8 cellular contexts compared by ENCODE assay signal in genomic region chr19:8361921-8362793, GRCh38. TPM values are rescaled to one million over a fixed set of nuclear protein-coding genes. Genes with fewer than 3 reads are reported as not detected.
A peak's percentile ranks its signal among the peaks of the same experiment; 100 is the strongest.
DNase-seq lines count a peak whose midpoint lies in the region; ATAC-seq and TF ChIP-seq lines count a peak whose summit lies in the region.

No MANE protein-coding gene starts in this region.

- ATAC-seq in lower lobe of right lung (peak; percentile 90 to 91), GM18909 (IDR thresholded peaks at IDR 0.05; ENCODE audit: poor library complexity, unreplicated experiment) (no peak)

- H3K27me3 ChIP-seq in PC-9 (ENCODE audit: insufficient read depth, low read depth) = no peaks in the 10 kb centered on the region
- peaks cover 6% of the 10 kb centered on the region for H3K27me3 ChIP-seq in lower lobe of right lung (ENCODE audit: low read depth)
- no peaks in the 10 kb centered on the region for H3K27me3 ChIP-seq in tibial nerve
- peaks cover 9% of the 10 kb centered on the region for H3K27me3 ChIP-seq in effector memory CD4-positive, alpha-beta T cell (replicated peaks; ENCODE audit: control insufficient read depth, insufficient read depth, low read length, poor library complexity, severe bottlenecking)

- no peak overlapping the region for H3K4me3 ChIP-seq in PC-9
- peak overlapping the region; percentile 83 for H3K4me3 ChIP-seq in coronary artery
- H3K4me3 ChIP-seq in lower lobe of right lung = no peak overlapping the region
- no peak overlapping the region for H3K4me3 ChIP-seq in tibial nerve
- no peak overlapping the region for H3K4me3 ChIP-seq in effector memory CD4-positive, alpha-beta T cell (ENCODE audit: insufficient read depth, low read depth, low read length, poor library complexity, severe bottlenecking)

- peak overlapping the region; percentile 62 for H3K4me2 ChIP-seq in PC-9

- CTCF ChIA-PET in PC-9 (lab: Charles Lee) = interaction anchor here (0.6 to 1.0 kb wide), 2 partner anchors 51 to 144 kb away, joined by 4 read pairs; partner anchors contain the start of gene MARCHF2

- peaks cover 35% of the 10 kb centered on the region for H3F3A ChIP-seq in PC-9 (ENCODE audit: insufficient read depth, low read depth)

- no peaks in the 10 kb centered on the region for H3K36me3 ChIP-seq in PC-9 (ENCODE audit: low read depth)
- no peaks in the 10 kb centered on the region for H3K36me3 ChIP-seq in lower lobe of right lung
- H3K36me3 ChIP-seq in tibial nerve = no peaks in the 10 kb centered on the region
- H3K36me3 ChIP-seq in effector memory CD4-positive, alpha-beta T cell (ENCODE audit: control insufficient read depth, insufficient read depth, low read length) = no peaks in the 10 kb centered on the region

- DNase-seq in stimulated activated CD4-positive, alpha-beta T cell treated with anti-CD3 and anti-CD28 coated beads, Interleukin-15, amount 100 ng/mL, for 24 hours = peak; percentile 43
- DNase-seq in stimulated activated CD4-positive, alpha-beta T cell treated with anti-CD3 and anti-CD28 coated beads, Interleukin-2, amount 100 ng/mL, for 48 hours = no peak
- peak; percentile 93 to 98 for DNase-seq in PC-9
- DNase-seq in coronary artery (ENCODE audit: low spot score) = peak; percentile 99
- peak; percentile 93 for DNase-seq in lower lobe of right lung
- peak; percentile 86 to 92 for DNase-seq in tibial nerve (ENCODE audit: low spot score in 2 of 2)
- DNase-seq in effector memory CD4-positive, alpha-beta T cell = no peak

- intact Hi-C loops in PC-9 (cut with micrococcal nuclease; ENCODE audit: unreplicated experiment) = loop anchor here (2.0 to 10.0 kb wide), 2 partner anchors 29 to 93 kb away; partner anchors contain the start of gene RAB11B
- intact Hi-C loops in lower lobe of right lung (cut with DNase I) = no loop called here

- peak; percentile 81 to 94 for TF ChIP-seq EP300 in tibial nerve (IDR thresholded peaks at IDR 0.05)

- POLR2A ChIA-PET in PC-9 (lab: Charles Lee; ENCODE audit: unreplicated experiment) = interaction anchor here (1.1 kb wide), 1 partner anchor 29 kb away, joined by 4 read pairs; no protein-coding TSS in a partner anchor

- 36% methylated on average over 12 of the region's 12 CpGs for whole genome bisulfite sequencing in tibial nerve, 2 donors

- TF ChIP-seq CTCF in PC-9 (conservative IDR thresholded peaks at IDR 0.05) = no peak
- no peak for TF ChIP-seq CTCF in coronary artery (IDR thresholded peaks at IDR 0.05)
- TF ChIP-seq CTCF in lower lobe of right lung (IDR thresholded peaks at IDR 0.05) = no peak
- TF ChIP-seq CTCF in tibial nerve (IDR thresholded peaks at IDR 0.05) = no peak

- no TSS peak for BruUV-seq in PC-9 (replicated peaks; lab: Mats Ljungman, UMichigan)

- H2AFZ ChIP-seq in PC-9 = no peak overlapping the region

- H3K79me2 ChIP-seq in PC-9 (ENCODE audit: low read depth) = no peaks in the 10 kb centered on the region

- peak in 1 of 2 donors; percentile 24 for TF ChIP-seq POLR2A in tibial nerve (IDR thresholded peaks at IDR 0.05)

- H3K27ac ChIP-seq in PC-9 = peak overlapping the region; percentile 75
- H3K27ac ChIP-seq in coronary artery = peak overlapping the region; percentile 64 to 96
- peak overlapping the region; percentile 77 for H3K27ac ChIP-seq in lower lobe of right lung
- H3K27ac ChIP-seq in tibial nerve = peak overlapping the region in 3 of 4 donors; percentile 73 to 93 (median 82)
- no peak overlapping the region for H3K27ac ChIP-seq in effector memory CD4-positive, alpha-beta T cell (ENCODE audit: insufficient read depth, low read length, poor library complexity, severe bottlenecking)

- H3K9me3 ChIP-seq in PC-9 (ENCODE audit: insufficient read depth, low read depth) (no peaks in the 10 kb centered on the region), lower lobe of right lung (no peaks in the 10 kb centered on the region), tibial nerve (no peaks in the 10 kb centered on the region)
- H3K9me3 ChIP-seq in effector memory CD4-positive, alpha-beta T cell (ENCODE audit: control insufficient read depth, low read length) = no peaks in the 10 kb centered on the region

- H3K4me1 ChIP-seq in PC-9 (replicated peaks; ENCODE audit: insufficient read depth) (peaks cover 53% of the 10 kb centered on the region), lower lobe of right lung (peaks cover 57% of the 10 kb centered on the region), tibial nerve (peaks cover 0 to 60% (median 44%) of the 10 kb centered on the region in 4 donors)
- peaks cover 16% of the 10 kb centered on the region for H3K4me1 ChIP-seq in effector memory CD4-positive, alpha-beta T cell (ENCODE audit: control insufficient read depth, insufficient read depth, low read length, poor library complexity, severe bottlenecking)

- H4K20me1 ChIP-seq in PC-9 (ENCODE audit: insufficient read depth) = no peaks in the 10 kb centered on the region

- no peaks in the 10 kb centered on the region for H3K9me2 ChIP-seq in PC-9 (ENCODE audit: insufficient read depth)

RNA-seq across cellular contexts. Expression of gene ANGPTL4, which starts 1.8 kb away (rescaled TPM):
- total RNA-seq in PC-9 (2021) = 0.30 TPM in 1 of 2 replicates, not detected in the other
- 11.0 TPM for total RNA-seq in lower lobe of right lung
- 100 to 1,000 TPM in 1 of 4 donors, 10 to 100 TPM in 3; 52.2 to 256 (median 75.6) TPM for total RNA-seq in tibial nerve

RNA-seq across cellular contexts. Expression of gene KANK3, which starts 19.1 kb away (rescaled TPM):
- total RNA-seq in PC-9 (2021) = 0.37 and 1.6 TPM in 2 replicates
- total RNA-seq in lower lobe of right lung = 49.0 TPM
- total RNA-seq in tibial nerve = 10 to 100 TPM; 13.8 to 34.8 (median 20.1) TPM

RNA-seq across cellular contexts. Expression of gene RAB11B, which starts 28.0 kb away (rescaled TPM):
- total RNA-seq in PC-9 (2021) (119 and 126 TPM in 2 replicates), lower lobe of right lung (101 TPM), tibial nerve (100 to 1,000 TPM in 1 of 4 donors, 10 to 100 TPM in 3; 35.6 to 147 (median 68.9) TPM)

RNA-seq across cellular contexts. Expression of gene RPS28, which starts 40.9 kb away (rescaled TPM):
- 1,283 and 1,512 TPM in 2 replicates for total RNA-seq in PC-9 (2021)
- total RNA-seq in lower lobe of right lung = 1,461 TPM
- 100 to 1,000 TPM; 398 to 559 (median 412) TPM for total RNA-seq in tibial nerve

RNA-seq across cellular contexts. Expression of gene NDUFA7, which starts 41.0 kb away (rescaled TPM):
- total RNA-seq in PC-9 (2021) = 49.8 and 61.7 TPM in 2 replicates
- total RNA-seq in lower lobe of right lung = 41.9 TPM
- 10 to 100 TPM in 3 of 4 donors, 1 to 10 TPM in 1; 4.5 to 22.1 (median 16.0) TPM for total RNA-seq in tibial nerve

Comparison
In these comparisons a context has a peak if more than half of its experiments do, and no peak if none do; other contexts are left out.
1. DNase-seq: peak in stimulated activated CD4-positive, alpha-beta T cell treated with anti-CD3 and anti-CD28 coated beads, Interleukin-15, amount 100 ng/mL, for 24 hours (single experiment), PC-9 (2 of 2), coronary artery (single experiment), lower lobe of right lung (single experiment) and tibial nerve (2 of 2); none in stimulated activated CD4-positive, alpha-beta T cell treated with anti-CD3 and anti-CD28 coated beads, Interleukin-2, amount 100 ng/mL, for 48 hours (0 of 2) and effector memory CD4-positive, alpha-beta T cell (0 of 3).